ENCODE assay signal across 1 cellular context in genomic region chr10:110169586-110169985, GRCh38.
TF ChIP-seq lines count a peak whose summit lies in the region.

No MANE protein-coding gene starts in this region.

TF ChIP-seq in GM23338, 12 proteins besides CTCF, POLR2A, EP300 and RAD21:
- TF ChIP-seq REST (IDR thresholded peaks at IDR 0.05; ENCODE audit: unreplicated experiment): no peak
- no peak for TF ChIP-seq STAT1 (IDR thresholded peaks at IDR 0.05; ENCODE audit: unreplicated experiment)
- TF ChIP-seq ZNF462 (CRISPR knock-in tag; IDR thresholded peaks at IDR 0.05): no peak
- no peak for TF ChIP-seq POLR2AphosphoS5 (IDR thresholded peaks at IDR 0.05; ENCODE audit: low read depth)
- TF ChIP-seq EZH2phosphoT487 (IDR thresholded peaks at IDR 0.05; ENCODE audit: unreplicated experiment): no peak
- no peak for TF ChIP-seq ZNF331 (CRISPR knock-in tag; IDR thresholded peaks at IDR 0.05; ENCODE audit: low read depth)
- TF ChIP-seq EZH2 (IDR thresholded peaks at IDR 0.05; ENCODE audit: low read depth, unreplicated experiment): no peak
- no peak for TF ChIP-seq ZNF114 (CRISPR knock-in tag; IDR thresholded peaks at IDR 0.05)
- no peak for TF ChIP-seq NANOG (IDR thresholded peaks at IDR 0.05; ENCODE audit: borderline replicate concordance)
- no peak for TF ChIP-seq JUNB (IDR thresholded peaks at IDR 0.05; ENCODE audit: unreplicated experiment)
- no peak for TF ChIP-seq ETS1 (IDR thresholded peaks at IDR 0.05)
- no peak for TF ChIP-seq CREB1 (CRISPR knock-in tag; IDR thresholded peaks at IDR 0.05; ENCODE audit: low read depth)
